Comparison of ENCODE assay signal across 1 cellular context in the genomic region with DNA sequence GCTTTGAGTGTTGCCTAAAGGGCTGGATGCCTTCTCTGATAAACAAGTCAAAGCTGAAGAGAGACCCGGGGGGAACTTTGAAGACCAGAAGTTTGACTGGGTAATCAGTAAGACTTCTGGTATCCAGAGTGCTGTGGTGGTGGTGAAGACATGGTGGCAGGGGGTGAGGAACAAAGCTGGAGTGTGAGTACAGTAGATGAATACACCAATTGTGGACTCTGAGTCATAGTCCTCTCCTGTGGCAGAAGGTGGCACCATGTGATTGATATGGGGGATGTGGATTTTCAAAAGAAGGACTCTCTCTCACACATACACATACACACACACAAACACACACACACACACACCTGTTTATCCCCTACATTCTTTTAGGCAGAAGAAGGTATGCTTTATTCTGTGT.
TF ChIP-seq lines count a peak whose summit lies in the region.

No MANE protein-coding gene starts in this region.

TF ChIP-seq in endothelial cell of umbilical vein, 7 proteins besides CTCF, POLR2A, EP300 and RAD21:
- TF ChIP-seq MYC (IDR thresholded peaks at IDR 0.05; ENCODE audit: low read depth, low read length) (no peak), JUN (IDR thresholded peaks at IDR 0.05; ENCODE audit: borderline replicate concordance, insufficient read depth, insufficient read length, low read depth) (no peak)
